In genomic region chr4:158810487-158811215, GRCh38 we compare ENCODE assay signal across 7 cellular contexts. TPM values are rescaled to one million over a fixed set of nuclear protein-coding genes. Genes with fewer than 3 reads are reported as not detected.
DNase-seq lines count a peak whose midpoint lies in the region; ATAC-seq and TF ChIP-seq lines count a peak whose summit lies in the region.

No MANE protein-coding gene starts in this region.

- H3K79me1 ChIP-seq in mesendoderm (ENCODE audit: low read length) = no peaks in the 10 kb centered on the region

- H3K4me2 ChIP-seq in mesendoderm (ENCODE audit: low read length) = no peak overlapping the region

- TF ChIP-seq CTCF in choroid plexus epithelial cell (conservative IDR thresholded peaks at IDR 0.05; ENCODE audit: low read depth, low read length) (no peak), GM13976 (IDR thresholded peaks at IDR 0.05; ENCODE audit: borderline replicate concordance, control extremely low read depth, extremely low read depth, insufficient read depth, missing control alignments) (no peak)

- H2AK5ac ChIP-seq in mesendoderm (ENCODE audit: low read length) = no peak overlapping the region

- peak; percentile 19 for ATAC-seq in GM18867 (IDR thresholded peaks at IDR 0.05; ENCODE audit: unreplicated experiment)

- H3K27me3 ChIP-seq in mesendoderm (ENCODE audit: insufficient read depth, low read length, poor library complexity) = no peaks in the 10 kb centered on the region

- H3K4me3 ChIP-seq in choroid plexus epithelial cell (ENCODE audit: low read depth, low read length) = no peak overlapping the region
- H3K4me3 ChIP-seq in mesendoderm (ENCODE audit: low read length) = no peak overlapping the region

- H3K23ac ChIP-seq in mesendoderm (ENCODE audit: low read length) = no peak overlapping the region

- H3K18ac ChIP-seq in mesendoderm (ENCODE audit: low read length) = no peak overlapping the region

- no peak overlapping the region for H3K27ac ChIP-seq in mesendoderm (ENCODE audit: low read depth, low read length)

- no peak overlapping the region for H2BK5ac ChIP-seq in mesendoderm (ENCODE audit: low read length)

- H2BK15ac ChIP-seq in mesendoderm (replicated peaks; ENCODE audit: low read depth) = no peak overlapping the region

- no peak overlapping the region for H3K9ac ChIP-seq in mesendoderm (ENCODE audit: low read length)

- H3K79me2 ChIP-seq in mesendoderm (ENCODE audit: control insufficient read depth, insufficient read depth, low read length) = no peaks in the 10 kb centered on the region

- no peak overlapping the region for H4K8ac ChIP-seq in mesendoderm (ENCODE audit: low read depth, low read length)

- H4K5ac ChIP-seq in mesendoderm (ENCODE audit: low read length) = peak overlapping the region; percentile 18

- no peak overlapping the region for H3K4ac ChIP-seq in mesendoderm (ENCODE audit: low read depth, low read length)

- peaks cover 3% of the 10 kb centered on the region for H3K4me1 ChIP-seq in mesendoderm (ENCODE audit: control insufficient read depth, low read depth, low read length)

- WGBS in mesendoderm (ENCODE audit: extremely low coverage, insufficient coverage, low lambda C conversion rate) = no CpG with 5 or more reads among the region's 3 CpGs

- DNase-seq in NCI-H2171 (lab: John Stamatoyannopoulos, UW) (peak; percentile 4), choroid plexus epithelial cell (ENCODE audit: low read depth) (peak; percentile 92), mesendoderm (no peak), ureter (ENCODE audit: low spot score) (peak; percentile 77), GM13976 (ENCODE audit: low spot score) (no peak)
- DNase-seq in stimulated activated CD4-positive, alpha-beta T cell treated with anti-CD3 and anti-CD28 coated beads, Interleukin-12 subunit alpha, Interleukin-12 subunit beta, amount 100 ng/mL, for 4 hours = no peak

- in situ Hi-C loops in GM13976 (cut with MboI; ENCODE audit: low sequenced_read_pairs, unreplicated experiment) = no loop called here

- H3K36me3 ChIP-seq in mesendoderm (ENCODE audit: control insufficient read depth, insufficient read depth, low read length) = no peaks in the 10 kb centered on the region

- H2BK120ac ChIP-seq in mesendoderm (ENCODE audit: low read depth, low read length) = no peak overlapping the region

- no peak overlapping the region for H3K56ac ChIP-seq in mesendoderm (ENCODE audit: low read length)

RNA-seq across cellular contexts. Expression of gene FNIP2, which starts 41.8 kb away (rescaled TPM):
- polyA plus RNA-seq in mesendoderm (2013, experiment 1 of 2) = 5.1 TPM
- 4.9 TPM for polyA plus RNA-seq in mesendoderm (2013, experiment 2 of 2)
- total RNA-seq in ureter = 45.6 TPM

Comparison
In these comparisons a context has a peak if more than half of its experiments do, and no peak if none do; other contexts are left out.
1. DNase-seq: peak in NCI-H2171 (single experiment), choroid plexus epithelial cell (single experiment) and ureter (single experiment); none in mesendoderm (single experiment), stimulated activated CD4-positive, alpha-beta T cell treated with anti-CD3 and anti-CD28 coated beads, Interleukin-12 subunit alpha, Interleukin-12 subunit beta, amount 100 ng/mL, for 4 hours (single experiment) and GM13976 (single experiment).